Comparison of ENCODE assay signal across 7 cellular contexts in genomic region chr2:65185012-65185411, GRCh38.
"Had no signal": no experiment of that assay in that cellular context is flagged by ENCODE, and none has a peak within 500 bp of the region (broad histone marks: within the 10 kb centered on the region; RNA-seq: fewer than 3 reads in every experiment).

No MANE protein-coding gene starts in this region.

- H2AFZ ChIP-seq: GM23248 had no signal

- H3K4me3 ChIP-seq: GM23248 had no signal

- DNase-seq: GM23248, GOT3, H9, HCEC 1CT, KG1 had no signal

- H3K27ac ChIP-seq: GM23248 had no signal

- H3K9ac ChIP-seq: GM23248 had no signal

- FAIRE-seq: H54, HTR-8/SVneo had no signal
